ENCODE assay signal across 18 cellular contexts in the genomic region with DNA sequence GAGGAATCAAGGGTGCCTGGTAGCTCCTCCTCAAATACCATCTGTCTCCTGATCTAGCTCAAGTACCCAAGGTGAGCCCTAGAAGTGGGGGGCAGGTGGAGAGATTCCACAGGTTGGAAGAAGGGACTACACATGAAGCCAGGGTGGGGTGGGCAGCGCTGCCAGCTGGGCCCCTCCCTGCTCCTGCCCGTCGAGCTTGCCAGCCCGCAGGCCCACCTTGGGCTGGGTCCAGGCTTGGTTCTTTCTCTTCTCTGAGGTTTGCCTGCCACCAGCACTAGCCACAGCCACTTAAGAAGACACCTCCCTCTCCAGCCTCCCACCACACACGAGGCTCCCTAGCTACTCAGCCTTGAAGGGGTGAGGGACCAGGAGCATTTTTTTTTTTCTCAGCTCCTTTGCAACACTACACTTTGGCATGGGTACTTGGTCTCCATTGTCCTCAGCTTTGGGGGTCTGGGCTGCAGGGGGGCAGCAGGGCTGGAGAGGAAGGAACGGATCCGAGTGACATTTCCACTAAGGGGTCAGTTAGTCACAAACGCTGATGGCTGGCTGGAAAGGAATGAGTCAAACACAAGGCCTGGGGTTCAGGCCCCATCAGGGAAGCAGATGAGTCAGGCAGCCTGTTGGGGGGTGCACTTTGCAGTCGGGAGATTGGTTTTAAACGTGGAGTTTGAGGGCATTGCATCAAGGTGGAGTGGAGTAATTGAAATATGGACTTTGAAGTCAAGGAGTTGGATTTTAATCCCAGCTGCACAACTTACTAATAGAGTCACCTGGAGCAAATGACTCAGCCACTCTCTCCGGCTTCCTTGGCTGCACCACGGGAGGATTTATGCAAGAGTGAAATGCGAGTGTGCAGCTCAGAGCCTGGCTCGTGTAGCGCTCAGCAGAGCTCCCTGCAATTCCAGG. TPM values are rescaled to one million over a fixed set of nuclear protein-coding genes. Genes with fewer than 3 reads are reported as not detected.
DNase-seq lines count a peak whose midpoint lies in the region; ATAC-seq and TF ChIP-seq lines count a peak whose summit lies in the region.
"Had no signal": no experiment of that assay in that cellular context is flagged by ENCODE, and none has a peak within 500 bp of the region (broad histone marks: within the 10 kb centered on the region; RNA-seq: fewer than 3 reads in every experiment).

No MANE protein-coding gene starts in this region.

- TF ChIP-seq CTCF in PC-3 (conservative IDR thresholded peaks at IDR 0.05; ENCODE audit: low read depth, low read length): no peak
- no peak for TF ChIP-seq CTCF in epithelial cell of proximal tubule (conservative IDR thresholded peaks at IDR 0.05; ENCODE audit: low read depth, low read length)
- no peak for TF ChIP-seq CTCF in retinal pigment epithelial cell (conservative IDR thresholded peaks at IDR 0.05; ENCODE audit: low read depth, low read length)

- DNase-seq in H4 (ENCODE audit: low spot score) (peak; percentile 39), PC-3 (peak; percentile 56), epithelial cell of proximal tubule (ENCODE audit: low read depth) (peak; percentile 74), retinal pigment epithelial cell (ENCODE audit: low read depth) (peak; percentile 68), HEK293T (ENCODE audit: extremely low spot score) (no peak)
- DNase-seq: activated CD4-positive, alpha-beta T cell treated with anti-CD3 and anti-CD28 coated beads, Interleukin-2, amount 10 ng/mL, durations not matched to agents 24 days and 14 days; Calu3; left cardiac atrium; NCI-H2081; T-cell had no signal

- ATAC-seq in PC-3: peak; percentile 77
- no peak for ATAC-seq in HG02981 (IDR thresholded peaks at IDR 0.05; ENCODE audit: unreplicated experiment)
- no peak for ATAC-seq in GM18498 (IDR thresholded peaks at IDR 0.05; ENCODE audit: unreplicated experiment)
- ATAC-seq: activated T-helper 17 cell treated with anti-CD3 and anti-CD28 coated beads, Interleukin-2, amount 50 U/mL, for 72 hours; GM12878; left cardiac atrium; natural killer cell treated with Interleukin-12 subunit alpha and Interleukin-12 subunit beta and Interleukin-15 and Interleukin-18, amount 100 ng/mL, for 72 hours; T-cell had no signal

- H3K4me2 ChIP-seq in PC-3 (ENCODE audit: low read length): 0 out of 2 replicates have a peak overlapping the region, but pooled peaks have one; percentile 11

- no peaks in the 10 kb centered on the region for H3K27me3 ChIP-seq in PC-3 (ENCODE audit: low read length)
- H3K27me3 ChIP-seq: esophagus muscularis mucosa had no signal

- no peaks in the 10 kb centered on the region for H3F3A ChIP-seq in PC-3 (ENCODE audit: low read length, unreplicated experiment)

- no peak overlapping the region for H2AFZ ChIP-seq in PC-3 (ENCODE audit: low read length)

- H3K27ac ChIP-seq in PC-3 (ENCODE audit: low read length): no peak overlapping the region
- H3K27ac ChIP-seq: esophagus muscularis mucosa, thoracic aorta had no signal

- CTCF ChIA-PET in PC-3 (lab: Charles Lee) (interaction anchor here (1.0 kb wide), 1 partner anchor 82 kb away, joined by 4 read pairs; no protein-coding TSS in a partner anchor), HEK293T (lab: Yijun Ruan, JAX) (interaction anchor here (1.0 kb wide), 1 partner anchor 19 kb away, joined by 3 read pairs; no protein-coding TSS in a partner anchor)

- H3K9ac ChIP-seq in PC-3 (ENCODE audit: low read length): no peak overlapping the region

- no peaks in the 10 kb centered on the region for H3K36me3 ChIP-seq in PC-3 (ENCODE audit: low read depth, low read length)
- H3K36me3 ChIP-seq: esophagus muscularis mucosa, HAP-1, thoracic aorta had no signal

- peaks cover 10% of the 10 kb centered on the region; the same call in 1 of the 2 replicates for H3K4me1 ChIP-seq in PC-3 (ENCODE audit: insufficient read depth, low read length)
- H3K4me1 ChIP-seq: esophagus muscularis mucosa, HAP-1 had no signal

- intact Hi-C loops in PC-3 (cut with micrococcal nuclease): no loop called here

- no peaks in the 10 kb centered on the region for H3K79me2 ChIP-seq in PC-3 (ENCODE audit: low read length)

- H4K20me1 ChIP-seq in PC-3 (ENCODE audit: low read length): no peaks in the 10 kb centered on the region

- H3K4me3 ChIP-seq in PC-3 (ENCODE audit: low read length) (no peak overlapping the region), epithelial cell of proximal tubule (ENCODE audit: low read depth, low read length) (no peak overlapping the region), retinal pigment epithelial cell (ENCODE audit: low read length) (no peak overlapping the region)
- H3K4me3 ChIP-seq: esophagus muscularis mucosa, GM12878, HAP-1, thoracic aorta had no signal

- BruUV-seq in PC-3 (replicated peaks; lab: Mats Ljungman, UMichigan): no TSS peak

- no peaks in the 10 kb centered on the region for H3K9me2 ChIP-seq in PC-3 (replicated peaks; ENCODE audit: low read length)

- H3K9me3 ChIP-seq in PC-3 (ENCODE audit: low read length): no peaks in the 10 kb centered on the region
- H3K9me3 ChIP-seq: esophagus muscularis mucosa, HAP-1, thoracic aorta had no signal

- POLR2A ChIA-PET in PC-3 (lab: Charles Lee; ENCODE audit: unreplicated experiment) (no interaction called here), HEK293T (lab: Yijun Ruan, JAX) (interaction anchor here (0.9 kb wide), 1 partner anchor 82 kb away, joined by 3 read pairs; no protein-coding TSS in a partner anchor)

TF ChIP-seq in HEK293T, 16 proteins besides CTCF, POLR2A, EP300 and RAD21:
- TF ChIP-seq FOXA1 (IDR thresholded peaks at IDR 0.05) (no peak), ZNF384 (IDR thresholded peaks at IDR 0.05) (no peak), SP1 (IDR thresholded peaks at IDR 0.05) (no peak), CTBP1 (IDR thresholded peaks at IDR 0.05; ENCODE audit: borderline replicate concordance) (no peak), ELF4 (IDR thresholded peaks at IDR 0.05) (no peak), BHLHE40 (IDR thresholded peaks at IDR 0.05; ENCODE audit: borderline replicate concordance) (no peak), TARDBP (IDR thresholded peaks at IDR 0.05) (no peak), LEF1 (IDR thresholded peaks at IDR 0.05; ENCODE audit: borderline replicate concordance) (no peak), ARNT (IDR thresholded peaks at IDR 0.05) (no peak), NFRKB (IDR thresholded peaks at IDR 0.05) (no peak), HDGF (IDR thresholded peaks at IDR 0.05; ENCODE audit: borderline replicate concordance) (no peak), FOXM1 (IDR thresholded peaks at IDR 0.05; ENCODE audit: borderline replicate concordance) (no peak), L3MBTL2 (conservative IDR thresholded peaks at IDR 0.05) (no peak), FOXK2 (IDR thresholded peaks at IDR 0.05) (no peak), SUZ12 (IDR thresholded peaks at IDR 0.05) (no peak)
- TF ChIP-seq, protein P1, sequence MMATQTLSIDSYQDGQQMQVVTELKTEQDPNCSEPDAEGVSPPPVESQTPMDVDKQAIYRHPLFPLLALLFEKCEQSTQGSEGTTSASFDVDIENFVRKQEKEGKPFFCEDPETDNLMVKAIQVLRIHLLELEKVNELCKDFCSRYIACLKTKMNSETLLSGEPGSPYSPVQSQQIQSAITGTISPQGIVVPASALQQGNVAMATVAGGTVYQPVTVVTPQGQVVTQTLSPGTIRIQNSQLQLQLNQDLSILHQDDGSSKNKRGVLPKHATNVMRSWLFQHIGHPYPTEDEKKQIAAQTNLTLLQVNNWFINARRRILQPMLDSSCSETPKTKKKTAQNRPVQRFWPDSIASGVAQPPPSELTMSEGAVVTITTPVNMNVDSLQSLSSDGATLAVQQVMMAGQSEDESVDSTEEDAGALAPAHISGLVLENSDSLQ (IDR thresholded peaks at IDR 0.05): no peak

RNA-seq across cellular contexts. Expression of a gene that starts 7.4 kb away (rescaled TPM):
- 3.1 and 4.1 TPM in 2 replicates for total RNA-seq in H4 (2014; rRNA removed; shearing (Covaris generic))
- total RNA-seq in PC-3 (2014; rRNA removed) (2.8 and 3.5 TPM in 2 replicates), epithelial cell of proximal tubule (0.58 and 0.72 TPM in 2 replicates)

RNA-seq across cellular contexts. Expression of a gene that starts 20.8 kb away (rescaled TPM):
- total RNA-seq in H4 (2014; rRNA removed; shearing (Covaris generic)): 19.6 and 21.5 TPM in 2 replicates
- total RNA-seq in PC-3 (2014; rRNA removed) (37.5 and 50.1 TPM in 2 replicates), epithelial cell of proximal tubule (36.7 and 43.5 TPM in 2 replicates)

RNA-seq across cellular contexts. Expression of a gene that starts 57.3 kb away (rescaled TPM):
- total RNA-seq in H4 (2014; rRNA removed; shearing (Covaris generic)): 6.4 and 6.6 TPM in 2 replicates
- total RNA-seq in PC-3 (2014; rRNA removed): 22.5 and 24.5 TPM in 2 replicates
- 12.2 and 19.9 TPM in 2 replicates for total RNA-seq in epithelial cell of proximal tubule
